ENCODE assay signal across 18 cellular contexts in the genomic region with DNA sequence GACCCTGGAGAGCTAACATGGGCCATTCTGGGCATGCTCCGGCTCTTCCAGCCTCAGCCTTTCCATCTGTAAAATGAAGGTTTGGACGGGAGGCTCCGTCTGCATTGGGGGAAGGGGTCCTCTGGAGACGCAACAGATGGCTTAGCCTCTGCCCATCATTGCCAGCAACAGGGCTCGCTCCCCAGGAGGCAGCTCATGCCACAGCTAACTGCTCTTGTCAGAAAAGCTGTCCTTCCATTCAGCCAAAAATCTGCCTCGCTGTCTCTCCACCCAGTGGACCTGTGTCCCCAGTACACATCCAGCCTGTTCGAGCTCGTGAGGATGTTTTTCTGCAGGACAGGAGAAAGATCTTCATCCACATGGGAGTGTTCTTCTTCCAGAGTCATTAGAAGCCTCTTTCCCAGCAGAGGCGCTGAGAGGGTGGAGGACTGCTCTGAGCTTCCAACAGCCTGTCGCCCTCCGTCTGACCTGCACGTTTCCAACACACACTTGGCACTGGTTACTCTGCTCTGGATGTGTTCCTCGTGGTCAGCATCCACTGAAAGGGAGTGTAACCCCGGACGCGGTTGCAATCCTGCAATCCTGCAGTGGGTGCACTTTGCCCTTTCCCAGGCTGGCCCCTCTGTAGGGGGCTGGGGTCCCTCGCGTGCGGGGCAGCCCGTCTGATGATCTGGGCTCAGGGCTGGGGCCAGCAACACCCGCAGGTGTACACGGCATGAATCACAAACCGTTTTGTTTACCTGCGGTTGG.
"Had no signal": no experiment of that assay in that cellular context is flagged by ENCODE, and none has a peak within 500 bp of the region (broad histone marks: within the 10 kb centered on the region; RNA-seq: fewer than 3 reads in every experiment).

No MANE protein-coding gene starts in this region.

- H3K4me1 ChIP-seq: heart left ventricle, thyroid gland had no signal

- ATAC-seq: activated naive CD4-positive, alpha-beta T cell treated with anti-CD3 and anti-CD28 coated beads, Interleukin-2, amount 50 U/mL, for 72 hours; heart left ventricle; left ventricle myocardium superior; T-cell had no signal

- H3K27me3 ChIP-seq: ovary, thyroid gland had no signal

- H3K4me1 Mint-ChIP-seq: brain had no signal

- H3K4me3 Mint-ChIP-seq: brain, nephron progenitor cell, T-cell had no signal

- H3K36me3 Mint-ChIP-seq: brain, T-cell had no signal

- DNase-seq: activated CD4-positive, alpha-beta T cell treated with anti-CD3 and anti-CD28 coated beads for 48 hours; activated CD8-positive, alpha-beta memory T cell treated with anti-CD3 and anti-CD28 coated beads for 24 hours; amygdala; cerebellar nuclear complex; foreskin melanocyte; heart left ventricle; left ventricle myocardium superior; mesenchymal stem cell; nephron progenitor cell; ovary; stimulated activated CD4-positive, alpha-beta T cell treated with anti-CD3 and anti-CD28 coated beads, Interleukin-4, amount 100 ng/mL, for 4 hours; T-cell; thyroid gland had no signal

- H3K27ac Mint-ChIP-seq: activated naive CD4-positive, alpha-beta T cell treated with anti-CD3 and anti-CD28 coated beads, Interleukin-2, amount 50 U/mL, for 72 hours; T-cell had no signal

- H3K4me3 ChIP-seq: dorsolateral prefrontal cortex, heart left ventricle, ovary, skin epidermis, thyroid gland had no signal

- H3K9me3 ChIP-seq: ovary, thyroid gland had no signal

- H3K27ac ChIP-seq: heart left ventricle, ovary, skin epidermis, thyroid gland, VCaP had no signal

- H3K36me3 ChIP-seq: heart left ventricle, ovary, thyroid gland had no signal
